ENCODE assay signal across 9 cellular contexts in genomic region chr14:64303471-64303917, GRCh38. TPM values are rescaled to one million over a fixed set of nuclear protein-coding genes. Genes with fewer than 3 reads are reported as not detected.
DNase-seq lines count a peak whose midpoint lies in the region; ATAC-seq and TF ChIP-seq lines count a peak whose summit lies in the region.
"Had no signal": no experiment of that assay in that cellular context is flagged by ENCODE, and none has a peak within 500 bp of the region (broad histone marks: within the 10 kb centered on the region; RNA-seq: fewer than 3 reads in every experiment).

No MANE protein-coding gene starts in this region.

- no peak for TF ChIP-seq POLR2A in esophagus squamous epithelium (IDR thresholded peaks at IDR 0.05)

- H3K9me3 ChIP-seq in esophagus squamous epithelium: no peaks in the 10 kb centered on the region

- no peaks in the 10 kb centered on the region for H3K9me3 Mint-ChIP-seq in nephron progenitor cell
- H3K9me3 Mint-ChIP-seq: central memory CD8-positive, alpha-beta T cell had no signal

- no peaks in the 10 kb centered on the region for H3K36me3 ChIP-seq in esophagus squamous epithelium

- H3K4me3 ChIP-seq in esophagus squamous epithelium: no peak overlapping the region

- no peak overlapping the region for H3K27ac Mint-ChIP-seq in nephron progenitor cell

- DNase-seq in 8988T: peak; percentile 51
- peak; percentile 67 for DNase-seq in GM10266 (ENCODE audit: extremely low spot score)
- DNase-seq in NCI-H1105 (lab: John Stamatoyannopoulos, UW): peak; percentile 72
- DNase-seq in esophagus squamous epithelium (lab: John Stamatoyannopoulos, UW): no peak
- DNase-seq in nephron progenitor cell: peak; percentile 10

- no peak overlapping the region for H3K4me3 Mint-ChIP-seq in nephron progenitor cell
- H3K4me3 Mint-ChIP-seq: central memory CD8-positive, alpha-beta T cell had no signal

- ATAC-seq in SK-N-SH treated with all-trans-retinoic acid at 6 μM for 48 hours: peak; percentile 96
- no peak for ATAC-seq in GM21737 (IDR thresholded peaks at IDR 0.05; ENCODE audit: unreplicated experiment)
- ATAC-seq in HG02852 (IDR thresholded peaks at IDR 0.05; ENCODE audit: unreplicated experiment): no peak

- no peaks in the 10 kb centered on the region for H3K4me1 Mint-ChIP-seq in nephron progenitor cell
- H3K4me1 Mint-ChIP-seq: central memory CD8-positive, alpha-beta T cell had no signal

- H3K27me3 ChIP-seq in esophagus squamous epithelium: no peaks in the 10 kb centered on the region

- no peaks in the 10 kb centered on the region for H3K4me1 ChIP-seq in esophagus squamous epithelium

- WGBS in esophagus squamous epithelium, 2 donors: 15 to 19% methylated on average over 4 of the region's 4 CpGs

- TF ChIP-seq CTCF in GM10266 (IDR thresholded peaks at IDR 0.05; ENCODE audit: control insufficient read depth, insufficient read depth, low read depth, missing control alignments): peak; percentile 64
- peak; percentile 34 to 82 (median 70) for TF ChIP-seq CTCF in esophagus squamous epithelium (IDR thresholded peaks at IDR 0.05)
- TF ChIP-seq CTCF in nephron progenitor cell (IDR thresholded peaks at IDR 0.05): peak; percentile 83

- intact Hi-C loops in esophagus squamous epithelium (cut with DNase I): no loop called here

- peaks cover 20% of the 10 kb centered on the region for H3K27me3 Mint-ChIP-seq in nephron progenitor cell (ENCODE audit: low read depth, poor library complexity)

- H3K27ac ChIP-seq in esophagus squamous epithelium: no peak overlapping the region

- H3K36me3 Mint-ChIP-seq in nephron progenitor cell (ENCODE audit: low read depth): no peaks in the 10 kb centered on the region

TF ChIP-seq in SK-N-SH treated with all-trans-retinoic acid at 6 μM for 48 hours, 23 proteins besides CTCF, POLR2A, EP300 and RAD21:
- TF ChIP-seq BACH2 (CRISPR knock-in tag; IDR thresholded peaks at IDR 0.05; ENCODE audit: borderline replicate concordance) (no peak), OSR1 (CRISPR knock-in tag; IDR thresholded peaks at IDR 0.05) (no peak), RARB (CRISPR knock-in tag; IDR thresholded peaks at IDR 0.05) (no peak), ISL1 (CRISPR knock-in tag; IDR thresholded peaks at IDR 0.05) (no peak), PATZ1 (CRISPR knock-in tag; IDR thresholded peaks at IDR 0.05; ENCODE audit: borderline replicate concordance) (no peak), CREB5 (CRISPR knock-in tag; IDR thresholded peaks at IDR 0.05; ENCODE audit: low read depth) (no peak), ZFP3 (CRISPR knock-in tag; IDR thresholded peaks at IDR 0.05) (no peak), CSRNP3 (CRISPR knock-in tag; IDR thresholded peaks at IDR 0.05) (no peak), ZNF70 (CRISPR knock-in tag; IDR thresholded peaks at IDR 0.05) (no peak), SNAI2 (CRISPR knock-in tag; IDR thresholded peaks at IDR 0.05) (no peak), TCF4 (CRISPR knock-in tag; IDR thresholded peaks at IDR 0.05; ENCODE audit: borderline replicate concordance) (no peak), ZNF8 (CRISPR knock-in tag; IDR thresholded peaks at IDR 0.05) (no peak), PPARA (CRISPR knock-in tag; IDR thresholded peaks at IDR 0.05; ENCODE audit: borderline replicate concordance) (no peak), ZC3H10 (CRISPR knock-in tag; IDR thresholded peaks at IDR 0.05) (no peak), POU6F1 (CRISPR knock-in tag; IDR thresholded peaks at IDR 0.05; ENCODE audit: borderline replicate concordance, low read depth) (no peak), TSHZ2 (CRISPR knock-in tag; IDR thresholded peaks at IDR 0.05) (no peak), ZFP30 (CRISPR knock-in tag; IDR thresholded peaks at IDR 0.05) (no peak), GLIS3 (CRISPR knock-in tag; IDR thresholded peaks at IDR 0.05) (no peak), ZNF565 (CRISPR knock-in tag; conservative IDR thresholded peaks at IDR 0.05; ENCODE audit: low read depth) (no peak)
TF ChIP-seq in SK-N-SH treated with all-trans-retinoic acid at 6 μM for 48 hours: peak in this region for 0.

RNA-seq across cellular contexts. Expression of gene ESR2, which starts 9.3 kb away (rescaled TPM):
- total RNA-seq in esophagus squamous epithelium: 1 to 10 TPM in 1 of 4 donors, under 1 TPM in 2, not detected in 1; 0.29 to 2.7 (median 0.31) TPM
